Comparison of ENCODE assay signal across 1 cellular context in genomic region chr9:89603629-89604462, GRCh38.
TF ChIP-seq lines count a peak whose summit lies in the region.

No MANE protein-coding gene starts in this region.

TF ChIP-seq in GM12878, 131 proteins besides CTCF, POLR2A, EP300 and RAD21:
- TF ChIP-seq SMC3 (IDR thresholded peaks at IDR 0.05; ENCODE audit: borderline replicate concordance, low read length) (peak; percentile 48; the same call in 1 of the 2 replicates), IKZF1 (conservative IDR thresholded peaks at IDR 0.05) (peak; percentile 43; the same call in 1 of the 2 replicates), E2F8 (IDR thresholded peaks at IDR 0.05; ENCODE audit: low read depth, partially characterized antibody) (no peak), MEF2B (IDR thresholded peaks at IDR 0.05; ENCODE audit: partially characterized antibody, poor library complexity, severe bottlenecking) (peak; percentile 40), EGR1 (IDR thresholded peaks at IDR 0.05; ENCODE audit: borderline replicate concordance in 1 of 2, low read depth in 2 of 2, low read length in 2 of 2) (peak in 1 of 2 experiments; percentile 70; a peak in 2 of 3 replicates), SKIL (IDR thresholded peaks at IDR 0.05; ENCODE audit: low read depth, poor library complexity, severe bottlenecking) (no peak), GATAD2B (conservative IDR thresholded peaks at IDR 0.05; ENCODE audit: low read depth) (no peak), CHD2 (IDR thresholded peaks at IDR 0.05; ENCODE audit: borderline replicate concordance, low read depth, low read length) (peak; percentile 67; the same call in 1 of the 2 replicates), EZH2 (IDR thresholded peaks at IDR 0.05; ENCODE audit: borderline replicate concordance, control insufficient read depth, low read depth, low read length) (no peak), HDGF (IDR thresholded peaks at IDR 0.05) (no peak), PRDM15 (CRISPR knock-in tag; IDR thresholded peaks at IDR 0.05) (no peak), IKZF2 (IDR thresholded peaks at IDR 0.05) (0 out of 4 replicates have a peak, but pooled peaks of 1 of the 2 experiments have one; percentile 29)
- TF ChIP-seq, protein P1, sequence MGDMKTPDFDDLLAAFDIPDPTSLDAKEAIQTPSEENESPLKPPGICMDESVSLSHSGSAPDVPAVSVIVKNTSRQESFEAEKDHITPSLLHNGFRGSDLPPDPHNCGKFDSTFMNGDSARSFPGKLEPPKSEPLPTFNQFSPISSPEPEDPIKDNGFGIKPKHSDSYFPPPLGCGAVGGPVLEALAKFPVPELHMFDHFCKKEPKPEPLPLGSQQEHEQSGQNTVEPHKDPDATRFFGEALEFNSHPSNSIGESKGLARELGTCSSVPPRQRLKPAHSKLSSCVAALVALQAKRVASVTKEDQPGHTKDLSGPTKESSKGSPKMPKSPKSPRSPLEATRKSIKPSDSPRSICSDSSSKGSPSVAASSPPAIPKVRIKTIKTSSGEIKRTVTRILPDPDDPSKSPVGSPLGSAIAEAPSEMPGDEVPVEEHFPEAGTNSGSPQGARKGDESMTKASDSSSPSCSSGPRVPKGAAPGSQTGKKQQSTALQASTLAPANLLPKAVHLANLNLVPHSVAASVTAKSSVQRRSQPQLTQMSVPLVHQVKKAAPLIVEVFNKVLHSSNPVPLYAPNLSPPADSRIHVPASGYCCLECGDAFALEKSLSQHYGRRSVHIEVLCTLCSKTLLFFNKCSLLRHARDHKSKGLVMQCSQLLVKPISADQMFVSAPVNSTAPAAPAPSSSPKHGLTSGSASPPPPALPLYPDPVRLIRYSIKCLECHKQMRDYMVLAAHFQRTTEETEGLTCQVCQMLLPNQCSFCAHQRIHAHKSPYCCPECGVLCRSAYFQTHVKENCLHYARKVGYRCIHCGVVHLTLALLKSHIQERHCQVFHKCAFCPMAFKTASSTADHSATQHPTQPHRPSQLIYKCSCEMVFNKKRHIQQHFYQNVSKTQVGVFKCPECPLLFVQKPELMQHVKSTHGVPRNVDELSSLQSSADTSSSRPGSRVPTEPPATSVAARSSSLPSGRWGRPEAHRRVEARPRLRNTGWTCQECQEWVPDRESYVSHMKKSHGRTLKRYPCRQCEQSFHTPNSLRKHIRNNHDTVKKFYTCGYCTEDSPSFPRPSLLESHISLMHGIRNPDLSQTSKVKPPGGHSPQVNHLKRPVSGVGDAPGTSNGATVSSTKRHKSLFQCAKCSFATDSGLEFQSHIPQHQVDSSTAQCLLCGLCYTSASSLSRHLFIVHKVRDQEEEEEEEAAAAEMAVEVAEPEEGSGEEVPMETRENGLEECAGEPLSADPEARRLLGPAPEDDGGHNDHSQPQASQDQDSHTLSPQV (IDR thresholded peaks at IDR 0.05), result 0 out of 2 replicates have a peak, but pooled peaks have one; percentile 5
TF ChIP-seq in GM12878: peak in this region for 7.
